Comparison of ENCODE assay signal across 18 cellular contexts in the genomic region with DNA sequence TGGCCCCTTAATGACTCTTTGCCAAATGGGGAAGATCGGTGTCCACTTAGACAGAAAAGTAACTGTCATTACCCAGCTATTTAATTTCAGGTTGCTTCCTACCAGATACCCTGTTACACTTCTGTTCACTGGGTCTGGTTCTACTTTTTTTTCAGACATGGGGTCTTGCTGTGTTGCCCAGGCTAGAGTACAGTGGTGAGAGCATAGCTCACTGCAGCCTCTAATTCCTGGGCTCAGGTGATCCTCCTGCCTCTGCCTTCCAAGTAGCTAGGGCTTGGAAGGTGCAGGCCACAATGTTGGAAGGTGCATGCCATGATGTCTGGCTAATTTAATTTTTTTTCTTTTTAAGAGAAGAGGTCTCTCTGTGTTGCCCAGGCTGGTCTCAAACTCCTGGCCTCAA.
DNase-seq lines count a peak whose midpoint lies in the region; ATAC-seq and TF ChIP-seq lines count a peak whose summit lies in the region.
"Had no signal": no experiment of that assay in that cellular context is flagged by ENCODE, and none has a peak within 500 bp of the region (broad histone marks: within the 10 kb centered on the region; RNA-seq: fewer than 3 reads in every experiment).

No MANE protein-coding gene starts in this region.

- H3K27ac ChIP-seq in IMR-90 (ENCODE audit: insufficient read depth, low read length) (no peak overlapping the region), smooth muscle cell (ENCODE audit: low read depth) (peak overlapping the region; percentile 75), ascending aorta (no peak overlapping the region)
- H3K27ac ChIP-seq: 22Rv1 had no signal

- peak; percentile 42 for DNase-seq in activated CD4-positive, alpha-beta T cell treated with anti-CD3 and anti-CD28 coated beads, Interleukin-2, amount 10 ng/mL, durations not matched to agents 24 days and 14 days
- no peak for DNase-seq in activated CD4-positive, alpha-beta T cell treated with anti-CD3 and anti-CD28 coated beads, Interleukin-2, amount 50 U/mL, for 48 hours
- DNase-seq in IMR-90, result no peak
- DNase-seq in WTC11 (ENCODE audit: low spot score), result no peak
- no peak for DNase-seq in smooth muscle cell (lab: John Stamatoyannopoulos, UW; ENCODE audit: unreplicated experiment)
- DNase-seq in NCI-H1436 (lab: John Stamatoyannopoulos, UW), result no peak
- no peak for DNase-seq in ascending aorta (ENCODE audit: low spot score in 2 of 2)
- DNase-seq in stimulated activated CD4-positive, alpha-beta T cell treated with anti-CD3 and anti-CD28 coated beads, Interleukin-2, amount 100 ng/mL, for 48 hours, result no peak
- DNase-seq: GOT3, NCI-H1048, NCI-H1417 treated with DMSO at 0.1 percent for 48 hours, NCI-H187, NCI-H2081 treated with DMSO at 0.1 percent for 48 hours, NCI-H2171, NCI-H226, NCI-H510A had no signal

- H3K27me3 ChIP-seq in IMR-90 (ENCODE audit: control insufficient read depth, insufficient read depth, low read length) (no peaks in the 10 kb centered on the region), smooth muscle cell (ENCODE audit: low read depth) (no peaks in the 10 kb centered on the region), ascending aorta (no peaks in the 10 kb centered on the region)

- TF ChIP-seq RAD21 in IMR-90 (IDR thresholded peaks at IDR 0.05; ENCODE audit: low read length), result no peak

- H4K20me1 ChIP-seq in IMR-90 (ENCODE audit: insufficient read depth, low read length), result no peaks in the 10 kb centered on the region
- no peaks in the 10 kb centered on the region for H4K20me1 ChIP-seq in smooth muscle cell (ENCODE audit: low read depth)

- H2AFZ ChIP-seq in IMR-90 (replicated peaks; ENCODE audit: low read length, poor library complexity), result no peak overlapping the region
- H2AFZ ChIP-seq in smooth muscle cell (ENCODE audit: low read depth), result no peak overlapping the region

- H2AK9ac ChIP-seq in IMR-90 (replicated peaks; ENCODE audit: low read depth, low read length, poor library complexity), result no peak overlapping the region

- peak overlapping the region; percentile 56 for H3K4ac ChIP-seq in IMR-90 (ENCODE audit: low read depth, low read length)

- peak overlapping the region; percentile 34; the same call in 1 of the 2 replicates for H3K14ac ChIP-seq in IMR-90 (replicated peaks; ENCODE audit: low read depth, low read length)

- no peak overlapping the region for H3K23ac ChIP-seq in IMR-90 (ENCODE audit: low read depth, low read length)

- H3K9ac ChIP-seq in IMR-90 (ENCODE audit: low read depth, low read length) (no peak overlapping the region), smooth muscle cell (ENCODE audit: low read depth) (peak overlapping the region; percentile 29)

- H3K36me3 Mint-ChIP-seq in activated CD4-positive, alpha-beta T cell treated with anti-CD3 and anti-CD28 coated beads, Interleukin-2, amount 10 ng/mL, durations not matched to agents 24 days and 14 days (ENCODE audit: low read depth), result no peaks in the 10 kb centered on the region
- H3K36me3 Mint-ChIP-seq in WTC11, result no peaks in the 10 kb centered on the region

- no peaks in the 10 kb centered on the region for H3K9me3 Mint-ChIP-seq in activated CD4-positive, alpha-beta T cell treated with anti-CD3 and anti-CD28 coated beads, Interleukin-2, amount 10 ng/mL, durations not matched to agents 24 days and 14 days
- H3K9me3 Mint-ChIP-seq in WTC11, result no peaks in the 10 kb centered on the region

- intact Hi-C loops in activated CD4-positive, alpha-beta T cell treated with anti-CD3 and anti-CD28 coated beads, Interleukin-2, amount 10 ng/mL, durations not matched to agents 24 days and 14 days (cut with micrococcal nuclease), result no loop called here
- intact Hi-C loops in IMR-90 (cut with micrococcal nuclease) (no loop called here), ascending aorta (cut with DNase I) (no loop called here)

- no peaks in the 10 kb centered on the region for H3K79me2 ChIP-seq in smooth muscle cell (ENCODE audit: low read depth)

- H3K4me1 ChIP-seq in IMR-90 (ENCODE audit: control insufficient read depth, insufficient read depth, low read length) (peaks cover 8% of the 10 kb centered on the region), smooth muscle cell (ENCODE audit: low read depth) (peaks cover 40% of the 10 kb centered on the region), ascending aorta (peaks cover 0 to 5% of the 10 kb centered on the region in 2 donors)

- no peaks in the 10 kb centered on the region for H3K27me3 Mint-ChIP-seq in activated CD4-positive, alpha-beta T cell treated with anti-CD3 and anti-CD28 coated beads, Interleukin-2, amount 10 ng/mL, durations not matched to agents 24 days and 14 days
- no peaks in the 10 kb centered on the region; the same call in 1 of the 2 replicates for H3K27me3 Mint-ChIP-seq in WTC11 (ENCODE audit: low read depth)

- 0 out of 2 replicates have a peak overlapping the region, but pooled peaks have one; percentile 13 for H3K18ac ChIP-seq in IMR-90 (ENCODE audit: low read depth, low read length)

- peak overlapping the region; percentile 33; the same call in 1 of the 3 replicates for H2BK15ac ChIP-seq in IMR-90 (ENCODE audit: low read depth, low read length)

- no CpG with 5 or more reads among the region's 1 CpG for WGBS in IMR-90 (ENCODE audit: extremely low coverage in 2 of 2, insufficient read length in 1 of 2), 2 experiments
- WGBS in smooth muscle cell (ENCODE audit: low lambda C conversion rate), result 55% methylated on average over 1 of the region's 1 CpG

- H4K5ac ChIP-seq in IMR-90 (ENCODE audit: low read depth, low read length), result peak overlapping the region; percentile 3; the same call in 1 of the 2 replicates

- dilution Hi-C loops in IMR-90 (cut with HindIII; ENCODE audit: low sequenced_read_pairs, unreplicated experiment), result no loop called here

- no TSS peak for BruUV-seq in IMR-90 (replicated peaks; lab: Mats Ljungman, UMichigan)

- POLR2A ChIA-PET in IMR-90 (lab: Charles Lee; ENCODE audit: unreplicated experiment), result no interaction called here
- POLR2A ChIA-PET in WTC11 (lab: Charles Lee), result no interaction called here

- H3K4me3 Mint-ChIP-seq in activated CD4-positive, alpha-beta T cell treated with anti-CD3 and anti-CD28 coated beads, Interleukin-2, amount 10 ng/mL, durations not matched to agents 24 days and 14 days, result no peak overlapping the region
- no peak overlapping the region for H3K4me3 Mint-ChIP-seq in WTC11

- H3K4me2 ChIP-seq in IMR-90 (ENCODE audit: low read depth, low read length), result no peak overlapping the region
- no peak overlapping the region for H3K4me2 ChIP-seq in smooth muscle cell

- no peaks in the 10 kb centered on the region for H3K9me3 ChIP-seq in IMR-90 (ENCODE audit: control insufficient read depth, insufficient read depth, low read length)
- no peaks in the 10 kb centered on the region for H3K9me3 ChIP-seq in smooth muscle cell (replicated peaks; ENCODE audit: low read depth)
- H3K9me3 ChIP-seq in ascending aorta, result no peaks in the 10 kb centered on the region
- H3K9me3 ChIP-seq: HAP-1 had no signal

- in situ Hi-C loops in IMR-90 (cut with MboI; ENCODE audit: low sequenced_read_pairs), result loop anchor here (25.0 kb wide), 1 partner anchor 307 kb away; no protein-coding TSS in a partner anchor

- peak overlapping the region; percentile 45 for H2BK5ac ChIP-seq in IMR-90 (ENCODE audit: low read depth, low read length, poor library complexity, severe bottlenecking)

- peaks cover 27% of the 10 kb centered on the region for H3F3A ChIP-seq in smooth muscle cell (ENCODE audit: low read depth)

- peaks cover 8% of the 10 kb centered on the region for H3K4me1 Mint-ChIP-seq in activated CD4-positive, alpha-beta T cell treated with anti-CD3 and anti-CD28 coated beads, Interleukin-2, amount 10 ng/mL, durations not matched to agents 24 days and 14 days
- peaks cover 35% of the 10 kb centered on the region for H3K4me1 Mint-ChIP-seq in WTC11

- CTCF ChIA-PET in IMR-90 (lab: Yijun Ruan, JAX) (interaction anchor here (0.6 kb wide), 1 partner anchor 143 kb away, joined by 3 read pairs; no protein-coding TSS in a partner anchor), WTC11 (lab: Charles Lee) (no interaction called here)

- H3K9me1 ChIP-seq in IMR-90 (ENCODE audit: insufficient read depth, low read length), result peaks cover 4% of the 10 kb centered on the region; the same call in 1 of the 2 replicates

- TF ChIP-seq POLR2A in IMR-90 (IDR thresholded peaks at IDR 0.05; ENCODE audit: low read depth, low read length), result no peak

- H3K56ac ChIP-seq in IMR-90 (ENCODE audit: extremely low read depth, insufficient read depth, low read length), result no peak overlapping the region

- H2BK120ac ChIP-seq in IMR-90 (ENCODE audit: low read depth, low read length), result peak overlapping the region; percentile 23; the same call in 1 of the 2 replicates

- TF ChIP-seq CTCF in IMR-90 (conservative IDR thresholded peaks at IDR 0.05; ENCODE audit: low read depth, low read length), result no peak
- TF ChIP-seq CTCF in WTC11 (IDR thresholded peaks at IDR 0.05), result no peak
- TF ChIP-seq CTCF in smooth muscle cell (IDR thresholded peaks at IDR 0.05; ENCODE audit: borderline replicate concordance, insufficient read depth, poor library complexity, severe bottlenecking), result no peak
- TF ChIP-seq CTCF in ascending aorta (IDR thresholded peaks at IDR 0.05), result no peak

- H3K36me3 ChIP-seq in IMR-90 (ENCODE audit: control insufficient read depth, insufficient read depth, low read length) (no peaks in the 10 kb centered on the region), smooth muscle cell (ENCODE audit: low read depth) (no peaks in the 10 kb centered on the region), ascending aorta (no peaks in the 10 kb centered on the region)
- H3K36me3 ChIP-seq: HAP-1 had no signal

- peak overlapping the region; percentile 31; the same call in 1 of the 2 replicates for H2AK5ac ChIP-seq in IMR-90 (ENCODE audit: low read depth, low read length)

- no peak overlapping the region for H3K27ac Mint-ChIP-seq in activated CD4-positive, alpha-beta T cell treated with anti-CD3 and anti-CD28 coated beads, Interleukin-2, amount 10 ng/mL, durations not matched to agents 24 days and 14 days
- H3K27ac Mint-ChIP-seq in WTC11, result no peak overlapping the region

- no peak overlapping the region for H3K4me3 ChIP-seq in IMR-90 (ENCODE audit: insufficient read depth, low read depth, low read length)
- no peak overlapping the region for H3K4me3 ChIP-seq in smooth muscle cell
- H3K4me3 ChIP-seq in ascending aorta, result no peak overlapping the region
- H3K4me3 ChIP-seq: HAP-1 had no signal

- 0 out of 4 replicates have a peak overlapping the region, but pooled peaks of 1 of the 2 experiments have one; percentile 5 for H4K8ac ChIP-seq in IMR-90 (ENCODE audit: low read depth in 2 of 2, low read length in 2 of 2)

- peak overlapping the region; percentile 48; the same call in 1 of the 2 replicates for H2BK20ac ChIP-seq in IMR-90 (ENCODE audit: low read depth, low read length)

- ATAC-seq in IMR-90 (ENCODE audit: low read depth) (no peak), WTC11 (no peak)

- H3K79me1 ChIP-seq in IMR-90 (ENCODE audit: low read depth in 1 of 2, low read length in 2 of 2), result no peaks in the 10 kb centered on the region

- H4K91ac ChIP-seq in IMR-90 (ENCODE audit: insufficient read depth, low read depth, low read length), result peak overlapping the region; percentile 31

TF ChIP-seq in IMR-90, 13 proteins besides CTCF, POLR2A, EP300 and RAD21 (continues in another document):
- TF ChIP-seq NFE2L2 (IDR thresholded peaks at IDR 0.05; ENCODE audit: low read depth, low read length), result no peak

TF ChIP-seq in WTC11, 78 proteins besides CTCF, POLR2A, EP300 and RAD21 (continues in another document):
- TF ChIP-seq ZNF121 (CRISPR knock-in tag; IDR thresholded peaks at IDR 0.05), result peak; percentile 81
